ENCODE assay signal across 8 cellular contexts in the genomic region with DNA sequence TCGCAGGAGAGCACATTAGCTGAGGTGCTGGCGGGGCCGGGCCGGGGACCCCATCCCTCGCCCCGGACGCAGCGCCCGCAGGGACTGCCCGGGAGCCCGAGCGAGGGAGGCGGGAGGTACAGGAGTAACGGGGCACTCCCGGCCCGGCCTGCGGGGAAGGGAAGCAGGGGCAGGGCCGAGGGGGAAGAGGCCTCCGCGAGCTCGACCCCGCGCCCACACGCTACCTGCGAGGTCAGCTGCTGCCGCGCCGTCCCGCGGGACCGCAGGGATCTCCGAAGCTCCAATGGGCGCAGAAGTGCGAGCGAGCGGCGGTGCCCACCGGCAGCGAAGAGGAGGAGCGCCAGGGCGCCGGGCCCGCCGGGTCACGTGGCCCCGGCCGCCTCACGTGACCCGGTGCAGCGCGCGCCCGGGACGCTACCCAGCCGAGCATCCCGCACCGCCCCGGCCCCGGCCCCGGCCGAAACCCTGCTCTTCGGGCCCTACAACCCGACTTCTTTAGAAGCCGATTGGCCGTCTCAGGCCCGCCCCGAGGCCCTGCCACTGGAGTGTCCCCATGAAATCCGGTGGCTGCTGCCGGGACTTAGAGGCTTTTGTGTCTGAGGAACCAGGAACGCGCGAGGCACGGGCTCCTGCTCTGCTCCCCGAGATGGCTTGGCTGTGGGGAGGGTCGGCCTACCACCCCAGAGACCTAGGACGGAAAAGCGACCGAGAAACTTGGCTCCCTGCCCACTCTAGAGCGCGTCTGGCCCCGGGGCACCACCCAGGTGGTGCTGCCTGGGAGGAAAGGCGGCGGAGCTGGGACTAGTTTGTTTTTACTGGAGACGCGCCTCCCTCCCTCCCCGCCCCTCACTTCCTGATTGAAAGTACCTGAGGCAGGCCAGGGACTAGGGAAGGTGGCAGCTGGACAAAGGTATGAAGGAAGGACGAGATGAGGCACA. TPM values are rescaled to one million over a fixed set of nuclear protein-coding genes. Genes with fewer than 3 reads are reported as not detected.
DNase-seq lines count a peak whose midpoint lies in the region; FAIRE-seq and TF ChIP-seq lines count a peak whose summit lies in the region.

A gene (minus strand): TSS at position 339 of the 938 bp plus-strand sequence. CDS start 18,279 bp downstream, outside the sequence.

- peaks cover 11% of the 10 kb centered on the region for H3K4me1 ChIP-seq in astrocyte (ENCODE audit: insufficient read depth, low read length)
- H3K4me1 ChIP-seq in rectal smooth muscle tissue (ENCODE audit: control insufficient read depth, insufficient read depth, low read length), result no peaks in the 10 kb centered on the region
- H3K4me1 ChIP-seq in vagina, result peaks cover 20% of the 10 kb centered on the region

- H3K79me2 ChIP-seq in astrocyte (ENCODE audit: insufficient read depth, low read length), result peaks cover 26% of the 10 kb centered on the region

- H3K4me2 ChIP-seq in astrocyte (ENCODE audit: low read length), result peak within 1 kb of the TSS; percentile 99

- peak within 1 kb of the TSS; percentile 95 for H2AFZ ChIP-seq in astrocyte (ENCODE audit: low read depth, low read length)

- H3K9me3 Mint-ChIP-seq in astrocyte (ENCODE audit: unreplicated experiment), result no peaks in the 10 kb centered on the region

- no peaks in the 10 kb centered on the region for H3K36me3 ChIP-seq in astrocyte (ENCODE audit: insufficient read depth, low read length)
- H3K36me3 ChIP-seq in rectal smooth muscle tissue (ENCODE audit: control insufficient read depth, insufficient read depth, low read length), result peaks cover 7% of the 10 kb centered on the region
- no peaks in the 10 kb centered on the region for H3K36me3 ChIP-seq in vagina

- POLR2A ChIA-PET in HEK293T (lab: Yijun Ruan, JAX), result interaction anchor here (0.6 to 1.3 kb wide), 2 partner anchors 16 to 141 kb away, joined by 3 read pairs; a partner anchor contains a TSS

- CTCF ChIA-PET in HEK293T (lab: Yijun Ruan, JAX), result no interaction called here

- intact Hi-C loops in vagina (cut with DNase I), result no loop called here

- no peak for TF ChIP-seq POLR2A in vagina (IDR thresholded peaks at IDR 0.05)

- no peaks in the 10 kb centered on the region for H3K9me3 ChIP-seq in astrocyte (ENCODE audit: insufficient read depth, low read depth, low read length)
- H3K9me3 ChIP-seq in vagina, result no peaks in the 10 kb centered on the region

- H3K4me1 Mint-ChIP-seq in astrocyte (ENCODE audit: low read depth, unreplicated experiment), result peaks cover 9% of the 10 kb centered on the region

- DNase-seq in GM12865 (ENCODE audit: low read depth) (peak; percentile 83), HEK293T (ENCODE audit: extremely low spot score) (peak; percentile 94), NAMALWA (ENCODE audit: low spot score) (peak; percentile 84), T-helper 2 cell (peak; percentile 48 to 85 (median 61)), astrocyte (ENCODE audit: low read depth) (peak; percentile 31), hepatic stellate cell (ENCODE audit: low spot score) (peak; percentile 90), vagina (ENCODE audit: extremely low spot score in 2 of 2) (peak in 1 of 2 donors; percentile 90)

- H4K20me1 ChIP-seq in astrocyte (ENCODE audit: insufficient read depth, low read length), result peaks cover 3% of the 10 kb centered on the region

- peak within 1 kb of the TSS; percentile 89 for H3K27ac Mint-ChIP-seq in astrocyte (ENCODE audit: unreplicated experiment)

- H3K27me3 Mint-ChIP-seq in astrocyte (ENCODE audit: low read depth, unreplicated experiment), result no peaks in the 10 kb centered on the region

- H3K4me3 Mint-ChIP-seq in astrocyte (ENCODE audit: unreplicated experiment), result peak within 1 kb of the TSS; percentile 96

- H3K27me3 ChIP-seq in astrocyte (ENCODE audit: insufficient read depth, low read length) (no peaks in the 10 kb centered on the region), rectal smooth muscle tissue (ENCODE audit: control insufficient read depth, insufficient read depth, low read length) (no peaks in the 10 kb centered on the region), vagina (no peaks in the 10 kb centered on the region)

- H3K27ac ChIP-seq in astrocyte (ENCODE audit: low read depth, low read length) (peak within 1 kb of the TSS; percentile 67), rectal smooth muscle tissue (ENCODE audit: low read depth, low read length) (peak within 1 kb of the TSS; percentile 67), vagina (peak within 1 kb of the TSS; percentile 83)

- H3K36me3 Mint-ChIP-seq in astrocyte (ENCODE audit: low read depth, unreplicated experiment), result no peaks in the 10 kb centered on the region

- TF ChIP-seq CTCF in GM12865 (IDR thresholded peaks at IDR 0.05; ENCODE audit: insufficient read depth, low read depth, low read length, missing control alignments), result no peak
- TF ChIP-seq CTCF in astrocyte (IDR thresholded peaks at IDR 0.05; ENCODE audit: insufficient read depth, low read depth, low read length), result no peak
- no peak for TF ChIP-seq CTCF in vagina (IDR thresholded peaks at IDR 0.05)

- FAIRE-seq in astrocyte (lab: Jason Lieb, UNC), result no peak

- H3K9ac ChIP-seq in astrocyte (ENCODE audit: low read length) (peak within 1 kb of the TSS; percentile 91), rectal smooth muscle tissue (ENCODE audit: low read length) (peak within 1 kb of the TSS; percentile 61)

- H3K4me3 ChIP-seq in GM12865 (ENCODE audit: low read depth, low read length) (peak within 1 kb of the TSS; percentile 72), astrocyte (ENCODE audit: insufficient read depth, low read depth, low read length) (peak within 1 kb of the TSS; percentile 96), rectal smooth muscle tissue (ENCODE audit: low read length) (peak within 1 kb of the TSS; percentile 88), vagina (peak within 1 kb of the TSS; percentile 81 to 84)

TF ChIP-seq in HEK293T, 16 proteins besides CTCF, POLR2A, EP300 and RAD21:
- peak; percentile 59 for TF ChIP-seq L3MBTL2 (conservative IDR thresholded peaks at IDR 0.05)
- no peak for TF ChIP-seq FOXM1 (IDR thresholded peaks at IDR 0.05; ENCODE audit: borderline replicate concordance)
TF ChIP-seq in HEK293T: peak in this region for 1.

RNA-seq across cellular contexts. Expression of the gene that starts here (rescaled TPM):
- total RNA-seq in astrocyte (16.1 and 16.3 TPM in 2 replicates), vagina (10.1 TPM)
